ENCODE assay signal across 13 cellular contexts in the genomic region with DNA sequence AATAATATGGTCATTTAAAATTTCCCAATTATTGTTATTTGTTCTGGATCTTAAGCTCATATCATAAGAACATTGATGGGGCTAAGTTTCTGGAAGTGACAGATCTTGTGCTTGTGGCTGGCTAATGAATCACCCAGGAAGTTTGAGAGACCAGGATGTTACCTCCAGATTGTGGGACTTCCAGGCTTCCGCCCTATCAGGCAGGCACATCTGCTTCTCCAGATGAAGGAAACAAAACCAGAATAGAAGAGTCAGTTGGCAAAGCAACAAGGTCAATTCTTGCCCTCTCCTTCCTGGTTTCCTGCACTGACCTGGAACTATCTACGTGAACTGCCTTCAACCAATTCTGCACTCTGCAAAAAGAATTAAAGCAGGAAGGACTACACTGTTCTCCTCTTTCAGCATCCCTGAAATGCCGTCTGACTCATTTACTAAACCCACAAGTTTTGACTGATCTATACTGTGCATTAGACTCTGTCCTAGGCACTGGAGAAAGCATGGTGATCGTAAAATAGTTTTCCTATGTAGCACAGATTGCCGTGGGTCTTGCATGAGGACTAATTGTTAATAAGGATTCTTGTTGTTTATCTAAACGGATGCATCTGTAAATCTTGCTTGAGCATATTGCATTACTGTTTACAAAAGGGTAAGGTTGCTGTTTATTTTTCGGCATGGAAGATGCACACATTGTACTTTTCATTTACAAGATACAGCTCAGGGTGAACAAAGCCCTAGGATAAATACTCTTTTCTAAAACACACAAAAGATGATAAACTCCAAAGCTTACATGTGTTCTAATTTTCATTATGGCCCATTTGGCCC.
DNase-seq lines count a peak whose midpoint lies in the region; ATAC-seq and TF ChIP-seq lines count a peak whose summit lies in the region.
"Had no signal": no experiment of that assay in that cellular context is flagged by ENCODE, and none has a peak within 500 bp of the region (broad histone marks: within the 10 kb centered on the region; RNA-seq: fewer than 3 reads in every experiment).

No MANE protein-coding gene starts in this region.

- no peaks in the 10 kb centered on the region for H3K27me3 ChIP-seq in prostate gland (replicated peaks; ENCODE audit: insufficient read depth)
- no peaks in the 10 kb centered on the region for H3K27me3 ChIP-seq in endodermal cell (ENCODE audit: control insufficient read depth, insufficient read depth, low read length, poor library complexity, severe bottlenecking)
- no peaks in the 10 kb centered on the region for H3K27me3 ChIP-seq in CD4-positive, alpha-beta T cell (ENCODE audit: control insufficient read depth, insufficient read depth, low read length)
- H3K27me3 ChIP-seq: heart right ventricle had no signal

- TF ChIP-seq POLR2A in prostate gland (IDR thresholded peaks at IDR 0.05): no peak

- H3K36me3 ChIP-seq in OCI-LY7 (ENCODE audit: insufficient read depth, low read length) (peaks cover 8% of the 10 kb centered on the region; the same call in 1 of the 2 replicates), prostate gland (no peaks in the 10 kb centered on the region), endodermal cell (ENCODE audit: control insufficient read depth, insufficient read depth, low read length) (no peaks in the 10 kb centered on the region)
- H3K36me3 ChIP-seq: heart right ventricle had no signal

- H3K27me3 Mint-ChIP-seq in endothelial cell (ENCODE audit: unreplicated experiment): no peaks in the 10 kb centered on the region
- H3K27me3 Mint-ChIP-seq in endodermal cell (ENCODE audit: insufficient read depth): no peaks in the 10 kb centered on the region
- H3K27me3 Mint-ChIP-seq in CD4-positive, alpha-beta T cell: no peaks in the 10 kb centered on the region

- CTCF ChIA-PET in OCI-LY7 (lab: Charles Lee; ENCODE audit: unreplicated experiment): interaction anchor here (1.0 kb wide), 1 partner anchor 14 kb away, joined by 5 read pairs; no protein-coding TSS in a partner anchor
- CTCF ChIA-PET in CD4-positive, alpha-beta T cell (lab: Charles Lee): no interaction called here

- TF ChIP-seq CTCF in OCI-LY7 (conservative IDR thresholded peaks at IDR 0.05; ENCODE audit: low read length) (no peak), endothelial cell (IDR thresholded peaks at IDR 0.05; ENCODE audit: unreplicated experiment) (no peak), prostate gland (IDR thresholded peaks at IDR 0.05) (no peak), endodermal cell (conservative IDR thresholded peaks at IDR 0.05) (no peak)
- TF ChIP-seq CTCF in CD4-positive, alpha-beta T cell (IDR thresholded peaks at IDR 0.05): no peak

- H3K4me3 Mint-ChIP-seq in endothelial cell (ENCODE audit: unreplicated experiment) (no peak overlapping the region), endodermal cell (no peak overlapping the region)
- no peak overlapping the region for H3K4me3 Mint-ChIP-seq in CD4-positive, alpha-beta T cell

- DNase-seq in Daoy (ENCODE audit: low read depth): peak; percentile 8
- no peak for DNase-seq in OCI-LY7 (ENCODE audit: low spot score)
- DNase-seq in endothelial cell (ENCODE audit: low spot score): peak; percentile 3
- no peak for DNase-seq in prostate gland (ENCODE audit: low spot score)
- no peak for DNase-seq in SIG-M5 (lab: John Stamatoyannopoulos, UW)
- DNase-seq in endodermal cell: no peak
- no peak for DNase-seq in CD4-positive, alpha-beta T cell
- DNase-seq: GF-D8; heart right ventricle; left colon; SHP77 treated with DMSO at 0.1 percent for 48 hours; stimulated activated CD4-positive, alpha-beta T cell treated with anti-CD3 and anti-CD28 coated beads, Interleukin-2, amount 100 ng/mL, for 48 hours had no signal

- BruUV-seq in OCI-LY7 (replicated peaks; lab: Mats Ljungman, UMichigan): no TSS peak

- no peak overlapping the region for H3K9ac ChIP-seq in endodermal cell (ENCODE audit: extremely low read depth, low read length, poor library complexity, severe bottlenecking)

- POLR2A ChIA-PET in OCI-LY7 (lab: Charles Lee): interaction anchor here (1.0 kb wide), 1 partner anchor 14 kb away, joined by 3 read pairs; no protein-coding TSS in a partner anchor
- POLR2A ChIA-PET in CD4-positive, alpha-beta T cell (lab: Charles Lee): no interaction called here

- H3K4me3 ChIP-seq in OCI-LY7 (ENCODE audit: low read depth, low read length, poor library complexity, severe bottlenecking) (no peak overlapping the region), prostate gland (no peak overlapping the region), endodermal cell (ENCODE audit: low read length) (no peak overlapping the region)
- H3K4me3 ChIP-seq: heart right ventricle had no signal

- H3K4me2 ChIP-seq in OCI-LY7 (ENCODE audit: low read length): no peak overlapping the region

- WGBS in prostate gland: 16% methylated on average over 7 of the region's 7 CpGs
- WGBS in endodermal cell (ENCODE audit: insufficient coverage in 1 of 2, insufficient read length in 1 of 2), 2 experiments: 87 to 90% methylated on average over 2 to 7 of the region's 7 CpGs

- H4K20me1 ChIP-seq in OCI-LY7 (ENCODE audit: insufficient read depth, low read length): no peaks in the 10 kb centered on the region

- peaks cover 5% of the 10 kb centered on the region; the same call in 1 of the 2 replicates for H3K9me3 ChIP-seq in OCI-LY7 (ENCODE audit: low read length)
- H3K9me3 ChIP-seq in prostate gland: no peaks in the 10 kb centered on the region
- H3K9me3 ChIP-seq in endodermal cell (ENCODE audit: control insufficient read depth, low read length): no peaks in the 10 kb centered on the region
- H3K9me3 ChIP-seq in CD4-positive, alpha-beta T cell (ENCODE audit: control insufficient read depth, low read length): no peaks in the 10 kb centered on the region

- H2AFZ ChIP-seq in OCI-LY7 (ENCODE audit: low read length): peak overlapping the region; percentile 46; the same call in 1 of the 2 replicates

- no peak for ATAC-seq in GM18861 (IDR thresholded peaks at IDR 0.05; ENCODE audit: unreplicated experiment)
- ATAC-seq in CD4-positive, alpha-beta T cell (ENCODE audit: poor library complexity): no peak
- ATAC-seq: left colon had no signal

- peaks cover 14% of the 10 kb centered on the region for H3K4me1 Mint-ChIP-seq in endothelial cell (ENCODE audit: unreplicated experiment)
- H3K4me1 Mint-ChIP-seq in endodermal cell: no peaks in the 10 kb centered on the region
- H3K4me1 Mint-ChIP-seq in CD4-positive, alpha-beta T cell (ENCODE audit: low read depth): no peaks in the 10 kb centered on the region

- H3K4me1 ChIP-seq in OCI-LY7 (ENCODE audit: insufficient read depth, low read length, poor library complexity, severe bottlenecking): peaks cover 36% of the 10 kb centered on the region
- H3K4me1 ChIP-seq in prostate gland (replicated peaks): no peaks in the 10 kb centered on the region
- no peaks in the 10 kb centered on the region for H3K4me1 ChIP-seq in endodermal cell (ENCODE audit: control insufficient read depth, insufficient read depth, low read length)

- no peak overlapping the region for H3K27ac ChIP-seq in OCI-LY7 (ENCODE audit: low read depth, low read length, poor library complexity, severe bottlenecking)
- H3K27ac ChIP-seq in prostate gland: peak overlapping the region; percentile 45 to 65
- H3K27ac ChIP-seq in endodermal cell (ENCODE audit: low read depth, low read length): no peak overlapping the region
- no peak overlapping the region for H3K27ac ChIP-seq in CD4-positive, alpha-beta T cell (ENCODE audit: low read depth, low read length)

- H3K79me2 ChIP-seq in OCI-LY7 (ENCODE audit: insufficient read depth, low read depth, low read length): no peaks in the 10 kb centered on the region

- no peaks in the 10 kb centered on the region for H3K9me3 Mint-ChIP-seq in endothelial cell (ENCODE audit: unreplicated experiment)
- peaks cover 53% of the 10 kb centered on the region for H3K9me3 Mint-ChIP-seq in endodermal cell
- no peaks in the 10 kb centered on the region for H3K9me3 Mint-ChIP-seq in CD4-positive, alpha-beta T cell

- intact Hi-C loops in OCI-LY7 (cut with micrococcal nuclease; ENCODE audit: unreplicated experiment): loop anchor here (10.0 kb wide), 1 partner anchor 253 kb away; a partner anchor contains a TSS
- intact Hi-C loops in prostate gland (cut with DNase I): no loop called here
- intact Hi-C loops in CD4-positive, alpha-beta T cell (cut with DNase I, micrococcal nuclease): no loop called here

- H3K36me3 Mint-ChIP-seq in endothelial cell (ENCODE audit: low read depth, unreplicated experiment) (no peaks in the 10 kb centered on the region), endodermal cell (ENCODE audit: low read depth) (no peaks in the 10 kb centered on the region)
- no peaks in the 10 kb centered on the region for H3K36me3 Mint-ChIP-seq in CD4-positive, alpha-beta T cell (ENCODE audit: low read depth)

- no peaks in the 10 kb centered on the region for H3K9me2 ChIP-seq in OCI-LY7 (ENCODE audit: insufficient read depth, low read length)

- peak overlapping the region; percentile 36 for H3K27ac Mint-ChIP-seq in endothelial cell (ENCODE audit: unreplicated experiment)
- H3K27ac Mint-ChIP-seq in endodermal cell: no peak overlapping the region
- no peak overlapping the region for H3K27ac Mint-ChIP-seq in CD4-positive, alpha-beta T cell

Comparison
In these comparisons a context has a peak if more than half of its experiments do, and no peak if none do; other contexts are left out.
1. DNase-seq: peak in Daoy (single experiment) and endothelial cell (single experiment); none in OCI-LY7 (single experiment), prostate gland (single experiment), SIG-M5 (single experiment), endodermal cell (single experiment) and CD4-positive, alpha-beta T cell (0 of 10).
2. H3K27ac ChIP-seq: peak in prostate gland (2 of 2); none in OCI-LY7 (single experiment), endodermal cell (single experiment) and CD4-positive, alpha-beta T cell (single experiment).